ENCODE assay signal across 20 cellular contexts in genomic region chr13:94033098-94033497, GRCh38.
"Had no signal": no experiment of that assay in that cellular context is flagged by ENCODE, and none has a peak within 500 bp of the region (broad histone marks: within the 10 kb centered on the region; RNA-seq: fewer than 3 reads in every experiment).

No MANE protein-coding gene starts in this region.

- H3K9me3 ChIP-seq: esophagus squamous epithelium, neutrophil, right atrium auricular region, sigmoid colon had no signal

- H2AFZ ChIP-seq: hepatocyte had no signal

- H3K4me2 ChIP-seq: smooth muscle cell had no signal

- H3K4me3 ChIP-seq: esophagus squamous epithelium, hepatocyte, lung, right atrium auricular region, sigmoid colon, smooth muscle cell had no signal

- H3K27ac Mint-ChIP-seq: dendritic cell treated with granulocyte-macrophage colony-stimulating factor and Interleukin-4, amounts not matched to agents 40 ng/mL and 50 ng/mL, for 4 days; effector memory CD8-positive, alpha-beta T cell; naive thymus-derived CD4-positive, alpha-beta T cell had no signal

- H3K27ac ChIP-seq: esophagus squamous epithelium, hepatocyte, neutrophil, right atrium auricular region, sigmoid colon had no signal

- H3K9me3 Mint-ChIP-seq: effector memory CD8-positive, alpha-beta T cell; nephron progenitor cell had no signal

- DNase-seq: effector memory CD8-positive, alpha-beta T cell; esophagus squamous epithelium; foreskin fibroblast; head of caudate nucleus; left colon; left ventricle myocardium superior; mesenchymal stem cell; naive thymus-derived CD4-positive, alpha-beta T cell; nephron progenitor cell; posterior cingulate gyrus; sigmoid colon; stimulated activated CD4-positive, alpha-beta T cell treated with anti-CD3 and anti-CD28 coated beads, Interleukin-2, amount 100 ng/mL, for 48 hours; stimulated activated naive CD4-positive, alpha-beta T cell treated with Interleukin-2 at 50 U/mL for 16 hours; trophoblast cell had no signal

- H3K36me3 ChIP-seq: esophagus squamous epithelium, neutrophil, right atrium auricular region, sigmoid colon had no signal

- H3K79me2 ChIP-seq: hepatocyte had no signal

- H3K27me3 ChIP-seq: esophagus squamous epithelium, hepatocyte, neutrophil, right atrium auricular region, sigmoid colon had no signal

- H3K36me3 Mint-ChIP-seq: naive thymus-derived CD4-positive, alpha-beta T cell had no signal

- ATAC-seq: effector memory CD8-positive, alpha-beta T cell; left colon; left ventricle myocardium superior; naive thymus-derived CD4-positive, alpha-beta T cell had no signal
